26 cellular contexts compared by ENCODE assay signal in the genomic region with DNA sequence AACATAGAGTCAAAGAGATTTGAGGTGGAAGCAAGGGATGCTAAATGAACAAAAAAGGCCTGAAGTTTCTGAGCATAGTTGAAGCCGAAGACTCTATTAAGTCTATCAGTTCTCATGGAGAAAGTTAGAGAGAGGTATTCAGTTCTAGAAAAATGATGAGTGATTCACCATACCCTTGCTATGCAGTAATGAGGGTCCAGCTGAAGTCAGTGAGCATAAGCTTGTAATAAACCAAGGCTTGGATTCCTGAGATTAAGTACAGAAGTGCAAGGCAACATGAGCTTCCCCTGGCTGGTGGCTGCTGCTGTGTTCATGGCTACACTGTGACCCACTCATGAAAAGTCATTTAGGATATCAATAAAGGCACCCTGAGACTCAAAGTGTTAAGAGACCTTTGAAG.
"Had no signal": no experiment of that assay in that cellular context is flagged by ENCODE, and none has a peak within 500 bp of the region (broad histone marks: within the 10 kb centered on the region; RNA-seq: fewer than 3 reads in every experiment).

No MANE protein-coding gene starts in this region.

- H3K27me3 Mint-ChIP-seq: activated B cell treated with CpG ODN at 0.5 μM for 24 hours; activated naive CD8-positive, alpha-beta T cell treated with anti-CD3 and anti-CD28 coated beads, Interleukin-2, amount 10 ng/mL, durations not matched to agents 7 days and 5 days; stimulated activated naive CD8-positive, alpha-beta T cell treated with anti-CD3 and anti-CD28 coated beads, Interleukin-15, amount 100 ng/mL, for 72 hours had no signal

- ATAC-seq: activated CD4-positive, alpha-beta T cell treated with anti-CD3 and anti-CD28 coated beads for 36 hours; activated T-cell treated with anti-CD3 and anti-CD28 coated beads, Interleukin-2, amount 50 U/mL, for 4 hours; gastroesophageal sphincter; heart left ventricle; left lobe of liver; naive thymus-derived CD8-positive, alpha-beta T cell; psoas muscle; right cardiac atrium; stimulated activated effector memory CD8-positive, alpha-beta T cell treated with anti-CD3 and anti-CD28 coated beads, Interleukin-12 subunit alpha, Interleukin-12 subunit beta, amount 100 ng/mL, for 72 hours; stimulated activated naive CD8-positive, alpha-beta T cell treated with anti-CD3 and anti-CD28 coated beads, Interleukin-15, amount 100 ng/mL, for 72 hours; T-helper 17 cell had no signal

- H3K9me3 Mint-ChIP-seq: activated B cell treated with CpG ODN at 0.5 μM for 24 hours; activated naive CD8-positive, alpha-beta T cell treated with anti-CD3 and anti-CD28 coated beads, Interleukin-2, amount 10 ng/mL, durations not matched to agents 7 days and 5 days; activated T-cell treated with anti-CD3 and anti-CD28 coated beads, Interleukin-2, amount 50 U/mL, for 4 hours; activated T-helper 2 cell treated with anti-CD3 and anti-CD28 coated beads, Interferon-gamma antibody, Interleukin-2, Interleukin-4, amounts not matched to agents 10 μg/mL and 5 μg/mL and 100 μg/mL, durations not matched to agents 14 hours and 24 hours and 36 hours; endodermal cell; naive thymus-derived CD8-positive, alpha-beta T cell; stimulated activated effector memory CD8-positive, alpha-beta T cell treated with anti-CD3 and anti-CD28 coated beads, Interleukin-12 subunit alpha, Interleukin-12 subunit beta, amount 100 ng/mL, for 72 hours; stimulated activated naive CD8-positive, alpha-beta T cell treated with anti-CD3 and anti-CD28 coated beads, Interleukin-15, amount 100 ng/mL, for 72 hours had no signal

- H3K27me3 ChIP-seq: cardiac muscle cell, gastroesophageal sphincter, ovary, tibial artery had no signal

- H3K27ac Mint-ChIP-seq: activated B cell treated with CpG ODN at 0.5 μM for 24 hours; activated CD4-positive, alpha-beta T cell treated with anti-CD3 and anti-CD28 coated beads for 36 hours; activated naive CD8-positive, alpha-beta T cell treated with anti-CD3 and anti-CD28 coated beads, Interleukin-2, amount 10 ng/mL, durations not matched to agents 7 days and 5 days; activated T-helper 2 cell treated with anti-CD3 and anti-CD28 coated beads, Interferon-gamma antibody, Interleukin-2, Interleukin-4, amounts not matched to agents 10 μg/mL and 5 μg/mL and 100 μg/mL, durations not matched to agents 14 hours and 24 hours and 36 hours; endodermal cell; stimulated activated effector memory CD8-positive, alpha-beta T cell treated with anti-CD3 and anti-CD28 coated beads, Interleukin-12 subunit alpha, Interleukin-12 subunit beta, amount 100 ng/mL, for 72 hours; T-helper 17 cell had no signal

- DNase-seq: activated B cell treated with CpG ODN at 0.5 μM for 24 hours; activated CD4-positive, alpha-beta T cell treated with anti-CD3 and anti-CD28 coated beads for 36 hours; activated CD4-positive, alpha-beta T cell treated with anti-CD3 and anti-CD28 coated beads, Interleukin-2, amount 50 U/mL, for 4 hours; activated CD8-positive, alpha-beta memory T cell treated with anti-CD3 and anti-CD28 coated beads, Interleukin-2, amount 50 U/mL, for 48 hours; activated naive CD4-positive, alpha-beta T cell; activated naive CD8-positive, alpha-beta T cell treated with anti-CD3 and anti-CD28 coated beads, Interleukin-2, amount 10 ng/mL, durations not matched to agents 7 days and 5 days; activated T-cell treated with anti-CD3 and anti-CD28 coated beads, Interleukin-2, amount 50 U/mL, for 4 hours; amniotic stem cell; cortex of kidney; endodermal cell; heart left ventricle; naive thymus-derived CD8-positive, alpha-beta T cell; ovary; psoas muscle; right cardiac atrium; stimulated activated CD4-positive, alpha-beta T cell treated with anti-CD3 and anti-CD28 coated beads, Interleukin-1b, Interleukin-23, amount 100 ng/mL, for 48 hours; stimulated activated naive CD8-positive, alpha-beta T cell treated with anti-CD3 and anti-CD28 coated beads, Interleukin-15, amount 100 ng/mL, for 72 hours; T-helper 17 cell; tibial artery had no signal

- H3K36me3 ChIP-seq: cardiac muscle cell, gastroesophageal sphincter, heart left ventricle, ovary, tibial artery had no signal

- H3K36me3 Mint-ChIP-seq: activated naive CD8-positive, alpha-beta T cell treated with anti-CD3 and anti-CD28 coated beads, Interleukin-2, amount 10 ng/mL, durations not matched to agents 7 days and 5 days; stimulated activated effector memory CD8-positive, alpha-beta T cell treated with anti-CD3 and anti-CD28 coated beads, Interleukin-12 subunit alpha, Interleukin-12 subunit beta, amount 100 ng/mL, for 72 hours had no signal

- H3K4me3 ChIP-seq: cardiac muscle cell, gastroesophageal sphincter, heart left ventricle, lung, ovary, psoas muscle, tibial artery had no signal

- H3K27ac ChIP-seq: cardiac muscle cell, epithelial cell of prostate, gastroesophageal sphincter, heart left ventricle, ovary, psoas muscle, tibial artery had no signal

- H3K4me1 ChIP-seq: gastroesophageal sphincter, heart left ventricle, psoas muscle, tibial artery had no signal

- H3K4me1 Mint-ChIP-seq: activated B cell treated with CpG ODN at 0.5 μM for 24 hours, endodermal cell had no signal

- H3K4me3 Mint-ChIP-seq: activated B cell treated with CpG ODN at 0.5 μM for 24 hours; activated CD4-positive, alpha-beta T cell treated with anti-CD3 and anti-CD28 coated beads for 36 hours; activated naive CD8-positive, alpha-beta T cell treated with anti-CD3 and anti-CD28 coated beads, Interleukin-2, amount 10 ng/mL, durations not matched to agents 7 days and 5 days; activated T-cell treated with anti-CD3 and anti-CD28 coated beads, Interleukin-2, amount 50 U/mL, for 4 hours; endodermal cell; naive thymus-derived CD8-positive, alpha-beta T cell; stimulated activated effector memory CD8-positive, alpha-beta T cell treated with anti-CD3 and anti-CD28 coated beads, Interleukin-12 subunit alpha, Interleukin-12 subunit beta, amount 100 ng/mL, for 72 hours; stimulated activated naive CD8-positive, alpha-beta T cell treated with anti-CD3 and anti-CD28 coated beads, Interleukin-15, amount 100 ng/mL, for 72 hours; T-helper 17 cell had no signal

- H3K9me3 ChIP-seq: gastroesophageal sphincter, heart left ventricle, ovary, psoas muscle, tibial artery had no signal
